Comparison of ENCODE assay signal across 2 cellular contexts in genomic region chr11:100638648-100639047, GRCh38.
TF ChIP-seq lines count a peak whose summit lies in the region.

No MANE protein-coding gene starts in this region.

TF ChIP-seq in IMR-90, 13 proteins besides CTCF, POLR2A, EP300 and RAD21:
- TF ChIP-seq USF2 (IDR thresholded peaks at IDR 0.05; ENCODE audit: low read depth, low read length) (no peak), CEBPB (IDR thresholded peaks at IDR 0.05; ENCODE audit: low read depth, low read length) (peak; percentile 58)
TF ChIP-seq in IMR-90: peak in this region for 1.

TF ChIP-seq in H1, 55 proteins besides CTCF, POLR2A, EP300 and RAD21:
- TF ChIP-seq JUN (IDR thresholded peaks at IDR 0.05; ENCODE audit: low read depth, low read length) (no peak), MAFK (IDR thresholded peaks at IDR 0.05; ENCODE audit: low read depth, low read length) (no peak), KDM4A (IDR thresholded peaks at IDR 0.05; ENCODE audit: low read depth, low read length, severe bottlenecking) (no peak), RBBP5 (IDR thresholded peaks at IDR 0.05; ENCODE audit: borderline replicate concordance, low read depth, low read length) (no peak), CEBPB (IDR thresholded peaks at IDR 0.05; ENCODE audit: low read depth, low read length) (no peak), HDAC2 (IDR thresholded peaks at IDR 0.05; ENCODE audit: borderline replicate concordance in 1 of 2, low read depth in 2 of 2, low read length in 2 of 2) (no peak), JUND (IDR thresholded peaks at IDR 0.05; ENCODE audit: low read length) (no peak), ATF2 (IDR thresholded peaks at IDR 0.05; ENCODE audit: low read length) (no peak), HDAC6 (IDR thresholded peaks at IDR 0.05; ENCODE audit: low read depth, low read length) (no peak), BCL11A (IDR thresholded peaks at IDR 0.05; ENCODE audit: low read depth in 2 of 2, low read length in 2 of 2) (no peak), GABPA (IDR thresholded peaks at IDR 0.05; ENCODE audit: borderline replicate concordance, insufficient read depth, low read length) (no peak)
TF ChIP-seq in H1: peak in this region for 0.
